In the genomic region with DNA sequence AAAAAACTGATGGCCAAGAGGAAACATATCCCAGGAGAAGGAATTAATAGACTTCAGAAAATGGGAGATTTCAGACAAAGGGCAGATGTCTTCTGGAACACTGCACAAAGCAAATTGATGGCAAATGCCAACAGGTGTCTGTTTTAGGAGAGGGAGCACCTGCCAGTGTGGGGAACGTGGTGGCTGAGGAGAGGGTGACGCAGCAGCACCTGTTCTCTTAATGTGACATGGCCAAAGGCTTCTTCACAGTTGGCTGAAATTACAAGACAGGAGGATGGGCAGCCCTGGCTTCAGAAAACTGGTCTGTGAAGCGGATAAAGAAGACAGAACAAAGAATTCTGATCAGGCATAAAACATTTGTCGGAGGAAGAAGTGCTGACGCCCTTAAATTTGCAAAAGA, we compare ENCODE assay signal across 8 cellular contexts.
DNase-seq lines count a peak whose midpoint lies in the region; ATAC-seq, FAIRE-seq and TF ChIP-seq lines count a peak whose summit lies in the region.

No MANE protein-coding gene starts in this region.

- peak; percentile 31 for FAIRE-seq in GM19239 (lab: Jason Lieb, UNC)

- no peak for DNase-seq in CD4-positive, CD25-positive, alpha-beta regulatory T cell
- DNase-seq in GM19239 (ENCODE audit: insufficient read length, low spot score) (no peak), SHP77 treated with DMSO at 0.1 percent for 48 hours (lab: John Stamatoyannopoulos, UW) (peak; percentile 89), GM19238 (ENCODE audit: insufficient read length, low spot score) (no peak), pons (ENCODE audit: low spot score) (no peak), GM10266 (ENCODE audit: extremely low spot score) (no peak)
- no peak for DNase-seq in activated CD4-positive, CD25-positive, alpha-beta regulatory T cell (lab: John Stamatoyannopoulos, UW)

- no peaks in the 10 kb centered on the region for H3K36me3 Mint-ChIP-seq in CD4-positive, CD25-positive, alpha-beta regulatory T cell

- H3K9me3 ChIP-seq in CD4-positive, CD25-positive, alpha-beta regulatory T cell (ENCODE audit: control insufficient read depth in 2 of 2, low read length in 2 of 2) = no peaks in the 10 kb centered on the region

- H3K36me3 ChIP-seq in CD4-positive, CD25-positive, alpha-beta regulatory T cell (ENCODE audit: control insufficient read depth, insufficient read depth, low read length) = no peaks in the 10 kb centered on the region

- peaks cover 28% of the 10 kb centered on the region for H3K4me1 ChIP-seq in CD4-positive, CD25-positive, alpha-beta regulatory T cell (ENCODE audit: control insufficient read depth, insufficient read depth, low read length, poor library complexity, severe bottlenecking)

- H3K9me3 Mint-ChIP-seq in CD4-positive, CD25-positive, alpha-beta regulatory T cell = peaks cover 0 to 1% (median 0%) of the 10 kb centered on the region in 7 donors

- peaks cover under 1% of the 10 kb centered on the region for H3K27me3 Mint-ChIP-seq in CD4-positive, CD25-positive, alpha-beta regulatory T cell

- H3K27ac Mint-ChIP-seq in CD4-positive, CD25-positive, alpha-beta regulatory T cell = peak overlapping the region; percentile 80 to 99 (median 86)

- ATAC-seq in CD4-positive, CD25-positive, alpha-beta regulatory T cell (ENCODE audit: low read depth in 2 of 2) = no peak
- ATAC-seq in HG03469 (IDR thresholded peaks at IDR 0.05; ENCODE audit: unreplicated experiment) = peak; percentile 6

- peaks cover 21 to 35% (median 23%) of the 10 kb centered on the region in 4 donors for H3K4me1 Mint-ChIP-seq in CD4-positive, CD25-positive, alpha-beta regulatory T cell

- H3K27me3 ChIP-seq in CD4-positive, CD25-positive, alpha-beta regulatory T cell (ENCODE audit: control insufficient read depth, insufficient read depth, low read length) = no peaks in the 10 kb centered on the region

- peak overlapping the region in 3 of 4 donors; percentile 55 to 78 (median 69) for H3K4me3 Mint-ChIP-seq in CD4-positive, CD25-positive, alpha-beta regulatory T cell

- H3K4me3 ChIP-seq in CD4-positive, CD25-positive, alpha-beta regulatory T cell (ENCODE audit: low read depth, low read length) = peak overlapping the region; percentile 82

- no peak for TF ChIP-seq CTCF in GM10266 (IDR thresholded peaks at IDR 0.05; ENCODE audit: control insufficient read depth, insufficient read depth, low read depth, missing control alignments)

- peak overlapping the region; percentile 55 for H3K27ac ChIP-seq in CD4-positive, CD25-positive, alpha-beta regulatory T cell (ENCODE audit: insufficient read depth, low read length, poor library complexity, severe bottlenecking)
